8 cellular contexts compared by ENCODE assay signal in the genomic region with DNA sequence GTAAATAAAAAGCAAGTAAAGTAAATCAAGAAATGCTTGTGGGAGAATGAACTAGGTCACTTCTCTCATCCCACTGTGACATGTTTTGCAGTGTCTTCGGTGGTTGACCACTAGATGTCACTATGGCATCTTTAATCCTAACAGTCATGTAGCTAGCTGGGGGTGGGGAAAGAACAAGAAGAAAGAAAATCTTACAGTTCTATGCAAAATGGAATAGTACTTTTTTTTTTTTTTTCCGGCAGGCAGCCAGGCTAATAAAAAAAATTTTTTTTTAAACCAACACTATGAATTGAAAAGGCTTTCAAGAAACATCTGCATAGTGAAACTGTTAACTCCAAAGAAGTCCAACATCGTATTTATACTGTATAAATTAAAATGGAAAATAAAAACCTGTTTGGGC. TPM values are rescaled to one million over a fixed set of nuclear protein-coding genes. Genes with fewer than 3 reads are reported as not detected.
DNase-seq lines count a peak whose midpoint lies in the region; ATAC-seq and FAIRE-seq lines count a peak whose summit lies in the region.

No MANE protein-coding gene starts in this region.

- H3K27ac ChIP-seq in caudate nucleus (ENCODE audit: low read depth, low read length), result no peak overlapping the region

- H3K27ac Mint-ChIP-seq in stimulated activated memory B cell treated with anti-CD40 and anti-IgM and Interleukin-4, amounts not matched to agents 10 μg/mL and 1 μg/mL and 100 μg/mL, for 72 hours, result no peak overlapping the region

- H3K4me3 Mint-ChIP-seq in stimulated activated memory B cell treated with anti-CD40 and anti-IgM and Interleukin-4, amounts not matched to agents 10 μg/mL and 1 μg/mL and 100 μg/mL, for 72 hours, result no peak overlapping the region

- ATAC-seq in GM21723 (IDR thresholded peaks at IDR 0.05; ENCODE audit: unreplicated experiment), result peak; percentile 88
- peak; percentile 78 for ATAC-seq in stimulated activated memory B cell treated with anti-CD40 and anti-IgM and Interleukin-4, amounts not matched to agents 10 μg/mL and 1 μg/mL and 100 μg/mL, for 72 hours

- peaks cover 5% of the 10 kb centered on the region for H3K4me1 Mint-ChIP-seq in stimulated activated memory B cell treated with anti-CD40 and anti-IgM and Interleukin-4, amounts not matched to agents 10 μg/mL and 1 μg/mL and 100 μg/mL, for 72 hours

- no peaks in the 10 kb centered on the region for H3K36me3 Mint-ChIP-seq in stimulated activated memory B cell treated with anti-CD40 and anti-IgM and Interleukin-4, amounts not matched to agents 10 μg/mL and 1 μg/mL and 100 μg/mL, for 72 hours

- no peaks in the 10 kb centered on the region for H3K27me3 Mint-ChIP-seq in stimulated activated memory B cell treated with anti-CD40 and anti-IgM and Interleukin-4, amounts not matched to agents 10 μg/mL and 1 μg/mL and 100 μg/mL, for 72 hours

- H3K4me3 ChIP-seq in Jurkat, Clone E6-1 (ENCODE audit: low read length), result no peak overlapping the region

- no peaks in the 10 kb centered on the region for H3K9me3 Mint-ChIP-seq in stimulated activated memory B cell treated with anti-CD40 and anti-IgM and Interleukin-4, amounts not matched to agents 10 μg/mL and 1 μg/mL and 100 μg/mL, for 72 hours

- peak; percentile 22 for DNase-seq in stimulated activated CD4-positive, alpha-beta T cell treated with anti-CD3 and anti-CD28 coated beads, Interleukin-15, amount 100 ng/mL, for 24 hours
- no peak for DNase-seq in stimulated activated CD4-positive, alpha-beta T cell treated with anti-CD3 and anti-CD28 coated beads, Interleukin-4, amount 100 ng/mL, for 1 hour
- DNase-seq in Jurkat, Clone E6-1 (ENCODE audit: low read depth, low spot score), result peak; percentile 71
- DNase-seq in RCC 7860 (ENCODE audit: low spot score) (peak; percentile 53), caudate nucleus (lab: John Stamatoyannopoulos, UW) (peak in 38 of 61 donors; percentile 1 to 83 (median 30))

- FAIRE-seq in RCC 7860 (lab: Jason Lieb, UNC) (peak; percentile 77), islet of Langerhans (lab: Jason Lieb, UNC) (peak; percentile 100)

RNA-seq across cellular contexts. Expression of a gene that starts 38.3 kb away (rescaled TPM):
- polyA plus RNA-seq in Jurkat, Clone E6-1 (2012; ENCODE audit: insufficient read depth, insufficient read length), result 227 TPM
